In genomic region chr9:79973627-79974026, GRCh38 we compare ENCODE assay signal across 15 cellular contexts.
DNase-seq lines count a peak whose midpoint lies in the region; ATAC-seq and TF ChIP-seq lines count a peak whose summit lies in the region.
"Had no signal": no experiment of that assay in that cellular context is flagged by ENCODE, and none has a peak within 500 bp of the region (broad histone marks: within the 10 kb centered on the region; RNA-seq: fewer than 3 reads in every experiment).

No MANE protein-coding gene starts in this region.

- no peak for DNase-seq in memory B cell (ENCODE audit: low spot score in 2 of 2)
- DNase-seq in stimulated activated naive B cell treated with anti-CD40 and anti-IgM and Interleukin-4, amounts not matched to agents 10 μg/mL and 1 μg/mL and 100 μg/mL, for 72 hours = no peak
- no peak for DNase-seq in hepatocyte (ENCODE audit: low spot score)
- DNase-seq in Caco-2 = no peak
- no peak for DNase-seq in nucleus accumbens (lab: John Stamatoyannopoulos, UW)
- DNase-seq: ACHN; BE2C; C1 segment of cervical spinal cord; CD4-positive, CD25-positive, alpha-beta regulatory T cell; CD8-positive, alpha-beta memory T cell; GDM1; GM23248 had no signal

- H3K36me3 ChIP-seq in ACC112 (ENCODE audit: insufficient read depth, low read length) = no peaks in the 10 kb centered on the region
- no peaks in the 10 kb centered on the region for H3K36me3 ChIP-seq in hepatocyte (replicated peaks; ENCODE audit: insufficient read depth, low read depth)
- no peaks in the 10 kb centered on the region for H3K36me3 ChIP-seq in Caco-2 (ENCODE audit: control insufficient read depth, insufficient read depth, low read length)
- H3K36me3 ChIP-seq: BE2C, HAP-1 had no signal

- POLR2A ChIA-PET in Caco-2 (lab: Charles Lee) = no interaction called here

- BruUV-seq in Caco-2 (replicated peaks; lab: Mats Ljungman, UMichigan) = no TSS peak

- H3K4me3 Mint-ChIP-seq in memory B cell = no peak overlapping the region
- no peak overlapping the region for H3K4me3 Mint-ChIP-seq in stimulated activated naive B cell treated with anti-CD40 and anti-IgM and Interleukin-4, amounts not matched to agents 10 μg/mL and 1 μg/mL and 100 μg/mL, for 72 hours
- no peak overlapping the region for H3K4me3 Mint-ChIP-seq in Caco-2 (ENCODE audit: unreplicated experiment)
- H3K4me3 Mint-ChIP-seq: CD4-positive, CD25-positive, alpha-beta regulatory T cell; CD8-positive, alpha-beta memory T cell had no signal

- H3K9me3 ChIP-seq in hepatocyte (ENCODE audit: low read depth) = no peaks in the 10 kb centered on the region
- no peaks in the 10 kb centered on the region for H3K9me3 ChIP-seq in Caco-2
- H3K9me3 ChIP-seq: BE2C, HAP-1 had no signal

- H3K27ac Mint-ChIP-seq in memory B cell (peak overlapping the region; percentile 2), Caco-2 (ENCODE audit: unreplicated experiment) (no peak overlapping the region)
- H3K27ac Mint-ChIP-seq in stimulated activated naive B cell treated with anti-CD40 and anti-IgM and Interleukin-4, amounts not matched to agents 10 μg/mL and 1 μg/mL and 100 μg/mL, for 72 hours = no peak overlapping the region
- H3K27ac Mint-ChIP-seq: CD4-positive, CD25-positive, alpha-beta regulatory T cell; CD8-positive, alpha-beta memory T cell had no signal

- peaks cover 13% of the 10 kb centered on the region for H3K4me1 Mint-ChIP-seq in memory B cell
- H3K4me1 Mint-ChIP-seq in stimulated activated naive B cell treated with anti-CD40 and anti-IgM and Interleukin-4, amounts not matched to agents 10 μg/mL and 1 μg/mL and 100 μg/mL, for 72 hours = peaks cover 19 to 32% of the 10 kb centered on the region in 2 donors
- H3K4me1 Mint-ChIP-seq in Caco-2 (ENCODE audit: low read depth, unreplicated experiment) = no peaks in the 10 kb centered on the region
- H3K4me1 Mint-ChIP-seq: CD4-positive, CD25-positive, alpha-beta regulatory T cell; CD8-positive, alpha-beta memory T cell had no signal

- H3K27me3 ChIP-seq in ACC112 (ENCODE audit: insufficient read depth, low read length) (no peaks in the 10 kb centered on the region), hepatocyte (no peaks in the 10 kb centered on the region), Caco-2 (replicated peaks; ENCODE audit: control insufficient read depth, insufficient read depth, low read length) (no peaks in the 10 kb centered on the region)
- H3K27me3 ChIP-seq: BE2C had no signal

- no peak overlapping the region for H3K4me2 ChIP-seq in hepatocyte

- H3K9me2 ChIP-seq in hepatocyte (replicated peaks; ENCODE audit: insufficient read depth) = no peaks in the 10 kb centered on the region

- H3K79me2 ChIP-seq in ACC112 (ENCODE audit: control insufficient read depth, insufficient read depth, low read length, unreplicated experiment) (no peaks in the 10 kb centered on the region), hepatocyte (no peaks in the 10 kb centered on the region)

- H3K9me3 Mint-ChIP-seq in memory B cell = peaks cover 2% of the 10 kb centered on the region
- H3K9me3 Mint-ChIP-seq in stimulated activated naive B cell treated with anti-CD40 and anti-IgM and Interleukin-4, amounts not matched to agents 10 μg/mL and 1 μg/mL and 100 μg/mL, for 72 hours = peaks cover 9 to 10% of the 10 kb centered on the region in 2 donors
- H3K9me3 Mint-ChIP-seq in Caco-2 (ENCODE audit: unreplicated experiment) = no peaks in the 10 kb centered on the region
- H3K9me3 Mint-ChIP-seq: CD8-positive, alpha-beta memory T cell had no signal

- CTCF ChIA-PET in Caco-2 (lab: Charles Lee) = no interaction called here

- no peak overlapping the region for H3K4me3 ChIP-seq in ACC112 (ENCODE audit: low read depth, low read length)
- no peak overlapping the region for H3K4me3 ChIP-seq in hepatocyte
- no peak overlapping the region for H3K4me3 ChIP-seq in Caco-2 (ENCODE audit: low read depth, low read length)
- H3K4me3 ChIP-seq: GM23248, HAP-1 had no signal

- H3K27me3 Mint-ChIP-seq in memory B cell (no peaks in the 10 kb centered on the region), Caco-2 (ENCODE audit: insufficient read depth, unreplicated experiment) (peaks cover 5% of the 10 kb centered on the region)
- H3K27me3 Mint-ChIP-seq in stimulated activated naive B cell treated with anti-CD40 and anti-IgM and Interleukin-4, amounts not matched to agents 10 μg/mL and 1 μg/mL and 100 μg/mL, for 72 hours = peaks cover 0 to 11% of the 10 kb centered on the region in 2 donors

- TF ChIP-seq CTCF in VCaP (conservative IDR thresholded peaks at IDR 0.05) (no peak), hepatocyte (IDR thresholded peaks at IDR 0.05; ENCODE audit: poor library complexity) (no peak), Caco-2 (IDR thresholded peaks at IDR 0.05; ENCODE audit: insufficient read depth in 1 of 2, low read depth in 1 of 2, low read length in 1 of 2, severe bottlenecking in 1 of 2, unreplicated experiment in 1 of 2) (no peak)

- no peak for ATAC-seq in memory B cell (ENCODE audit: low read depth)
- peak; percentile 33 to 47 for ATAC-seq in stimulated activated naive B cell treated with anti-CD40 and anti-IgM and Interleukin-4, amounts not matched to agents 10 μg/mL and 1 μg/mL and 100 μg/mL, for 72 hours (replicated peaks)

- 90% methylated on average over 3 of the region's 3 CpGs for WGBS in hepatocyte (ENCODE audit: low lambda C conversion rate, missing lambda C conversion rate)

- H3K4me1 ChIP-seq in ACC112 (ENCODE audit: control insufficient read depth, insufficient read depth, low read length, unreplicated experiment) (peaks cover 7% of the 10 kb centered on the region), hepatocyte (ENCODE audit: insufficient read depth) (no peaks in the 10 kb centered on the region), Caco-2 (no peaks in the 10 kb centered on the region)

- intact Hi-C loops in Caco-2 (cut with micrococcal nuclease; ENCODE audit: unreplicated experiment) = no loop called here

- H3K36me3 Mint-ChIP-seq in memory B cell (peaks cover 1% of the 10 kb centered on the region), Caco-2 (ENCODE audit: insufficient read depth, unreplicated experiment) (no peaks in the 10 kb centered on the region)
- peaks cover 3 to 5% of the 10 kb centered on the region in 2 donors for H3K36me3 Mint-ChIP-seq in stimulated activated naive B cell treated with anti-CD40 and anti-IgM and Interleukin-4, amounts not matched to agents 10 μg/mL and 1 μg/mL and 100 μg/mL, for 72 hours
- H3K36me3 Mint-ChIP-seq: CD4-positive, CD25-positive, alpha-beta regulatory T cell; CD8-positive, alpha-beta memory T cell had no signal

- H3K27ac ChIP-seq in ACC112 (ENCODE audit: low read depth, low read length) = peak overlapping the region; percentile 47; the same call in 1 of the 2 replicates
- H3K27ac ChIP-seq in VCaP = peak overlapping the region; percentile 75
- H3K27ac ChIP-seq in hepatocyte = no peak overlapping the region
- H3K27ac ChIP-seq: GM23248 had no signal

- no peak overlapping the region for H2AFZ ChIP-seq in ACC112 (ENCODE audit: low read length, unreplicated experiment)
- H2AFZ ChIP-seq in hepatocyte = no peak overlapping the region
- H2AFZ ChIP-seq: GM23248 had no signal

- H4K20me1 ChIP-seq in hepatocyte (ENCODE audit: insufficient read depth, poor library complexity, severe bottlenecking) = no peaks in the 10 kb centered on the region
